ENCODE assay signal across 9 cellular contexts in the genomic region with DNA sequence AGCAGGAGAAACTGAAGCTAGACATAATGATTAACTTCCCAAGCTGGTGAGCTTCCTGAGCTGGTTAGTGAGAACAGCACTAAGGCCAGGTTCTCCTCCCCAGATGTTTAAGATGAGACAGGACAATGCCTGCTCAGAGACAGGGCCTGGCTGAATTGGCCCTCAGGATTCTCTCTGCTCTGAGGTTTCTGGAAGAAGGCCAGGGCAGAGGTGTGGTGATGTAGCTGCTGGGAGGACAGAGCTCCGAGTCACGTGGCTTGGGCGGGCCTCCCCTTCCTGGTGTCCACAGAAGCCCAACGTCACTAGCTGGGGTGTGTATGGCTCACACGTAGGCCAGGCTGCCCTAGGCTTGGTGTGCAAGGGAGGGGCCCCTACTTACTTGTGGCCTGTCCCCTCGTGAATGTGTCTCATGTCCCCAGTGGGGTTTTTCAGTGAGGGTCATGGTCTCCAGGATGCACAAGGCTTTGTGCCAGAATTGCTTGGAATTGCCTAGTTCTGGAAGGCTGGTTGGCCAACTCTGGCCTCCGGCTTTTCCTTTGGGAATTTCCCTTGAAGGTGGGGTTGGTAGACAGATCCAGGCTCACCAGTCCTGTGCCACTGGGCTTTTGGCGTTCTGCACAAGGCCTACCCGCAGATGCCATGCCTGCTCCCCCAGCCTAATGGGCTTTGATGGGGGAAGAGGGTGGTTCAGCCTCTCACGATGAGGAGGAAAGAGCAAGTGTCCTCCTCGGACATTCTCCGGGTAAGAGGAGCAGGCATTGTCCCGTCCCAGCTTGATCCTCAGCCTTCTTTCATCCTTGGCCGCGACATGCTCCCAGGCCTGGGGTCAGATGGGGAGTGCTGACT. TPM values are rescaled to one million over a fixed set of nuclear protein-coding genes. Genes with fewer than 3 reads are reported as not detected.
DNase-seq lines count a peak whose midpoint lies in the region; ATAC-seq lines count a peak whose summit lies in the region.
"Had no signal": no experiment of that assay in that cellular context is flagged by ENCODE, and none has a peak within 500 bp of the region (broad histone marks: within the 10 kb centered on the region; RNA-seq: fewer than 3 reads in every experiment).

No MANE protein-coding gene starts in this region.

- H3K27ac ChIP-seq in SJCRH30 (no peak overlapping the region), duodenal mucosa (ENCODE audit: low read depth, low read length) (peak overlapping the region; percentile 1), neuronal stem cell (replicated peaks; ENCODE audit: low read length) (no peak overlapping the region)

- H3K23ac ChIP-seq in neuronal stem cell (ENCODE audit: low read depth, low read length, poor library complexity): no peak overlapping the region

- H2BK120ac ChIP-seq in neuronal stem cell (ENCODE audit: low read depth, low read length): no peak overlapping the region

- H3K18ac ChIP-seq in neuronal stem cell (ENCODE audit: low read length): peak overlapping the region; percentile 54

- no peak overlapping the region for H2AFZ ChIP-seq in neuronal stem cell (ENCODE audit: low read length)

- H2AK5ac ChIP-seq in neuronal stem cell (ENCODE audit: low read depth, low read length): peak overlapping the region; percentile 51

- WGBS in neuronal stem cell (ENCODE audit: extremely low coverage in 2 of 2, insufficient read length in 2 of 2, insufficient replicate concordance in 1 of 2), 2 donors: no CpG with 5 or more reads among the region's 15 CpGs

- H3K36me3 ChIP-seq in SJCRH30: no peaks in the 10 kb centered on the region
- H3K36me3 ChIP-seq in duodenal mucosa (ENCODE audit: control insufficient read depth in 1 of 2, insufficient read depth in 2 of 2, low read length in 2 of 2): no peaks in the 10 kb centered on the region
- H3K36me3 ChIP-seq in neuronal stem cell (replicated peaks in 1 of 2; ENCODE audit: control insufficient read depth in 2 of 2, insufficient read depth in 2 of 2, low read length in 2 of 2): no peaks in the 10 kb centered on the region

- no peaks in the 10 kb centered on the region for H3K27me3 ChIP-seq in SJCRH30
- peaks cover 0 to 6% of the 10 kb centered on the region in 2 donors for H3K27me3 ChIP-seq in duodenal mucosa (ENCODE audit: control insufficient read depth in 1 of 2, insufficient read depth in 2 of 2, low read length in 2 of 2)
- peaks cover 2 to 45% (median 21%) of the 10 kb centered on the region in 3 experiments for H3K27me3 ChIP-seq in neuronal stem cell (ENCODE audit: control insufficient read depth in 3 of 3, insufficient read depth in 3 of 3, low read depth in 1 of 3, low read length in 3 of 3)

- no peaks in the 10 kb centered on the region for H3K79me1 ChIP-seq in neuronal stem cell (ENCODE audit: low read depth, low read length)

- DNase-seq in AG08396 (ENCODE audit: low spot score): peak; percentile 56
- DNase-seq in SJCRH30: peak; percentile 36 to 51
- no peak for DNase-seq in neuronal stem cell (ENCODE audit: low spot score)
- no peak for DNase-seq in G401 (ENCODE audit: low spot score)
- DNase-seq in occipital lobe (lab: John Stamatoyannopoulos, UW): no peak

- H4K91ac ChIP-seq in neuronal stem cell (ENCODE audit: low read depth, low read length, poor library complexity): no peak overlapping the region

- no peak overlapping the region for H3K4me2 ChIP-seq in neuronal stem cell (ENCODE audit: insufficient read depth, low read length, poor library complexity, severe bottlenecking)

- ATAC-seq in GM19023 (IDR thresholded peaks at IDR 0.05; ENCODE audit: unreplicated experiment) (peak; percentile 50), HG03097 (IDR thresholded peaks at IDR 0.05; ENCODE audit: low FRiP score, unreplicated experiment) (peak; percentile 32)

- peak overlapping the region; percentile 11 for H2BK15ac ChIP-seq in neuronal stem cell (ENCODE audit: low read length)

- H3K9me3 ChIP-seq in SJCRH30 (replicated peaks) (no peaks in the 10 kb centered on the region), duodenal mucosa (ENCODE audit: control insufficient read depth in 1 of 2, low read length in 2 of 2) (no peaks in the 10 kb centered on the region), neuronal stem cell (replicated peaks in 1 of 2; ENCODE audit: control insufficient read depth in 2 of 2, insufficient read depth in 1 of 2, low read depth in 1 of 2, low read length in 2 of 2) (peaks cover 0 to 1% of the 10 kb centered on the region in 2 donors)

- H3K4ac ChIP-seq in neuronal stem cell (ENCODE audit: low read length): no peak overlapping the region

- H2BK12ac ChIP-seq in neuronal stem cell (ENCODE audit: low read length): no peak overlapping the region

- no peak overlapping the region for H3K4me3 ChIP-seq in SJCRH30
- peak overlapping the region; percentile 3 to 11 for H3K4me3 ChIP-seq in duodenal mucosa (ENCODE audit: low read depth in 1 of 2, low read length in 2 of 2)
- H3K4me3 ChIP-seq in neuronal stem cell (ENCODE audit: low read length in 2 of 2): no peak overlapping the region

- in situ Hi-C loops in G401 (cut with HindIII; ENCODE audit: low sequenced_read_pairs): no loop called here

- H2BK5ac ChIP-seq in neuronal stem cell (ENCODE audit: low read length): no peak overlapping the region

- H3K4me1 ChIP-seq in SJCRH30: no peaks in the 10 kb centered on the region; the same call in 1 of the 2 replicates
- H3K4me1 ChIP-seq in duodenal mucosa (ENCODE audit: control insufficient read depth in 1 of 2, insufficient read depth in 2 of 2, low read length in 2 of 2): peaks cover 39 to 43% of the 10 kb centered on the region in 2 donors
- peaks cover 0 to 11% of the 10 kb centered on the region in 2 donors for H3K4me1 ChIP-seq in neuronal stem cell (ENCODE audit: control insufficient read depth in 2 of 2, insufficient read depth in 1 of 2, low read depth in 1 of 2, low read length in 2 of 2)

- peak overlapping the region; percentile 12 to 15 for H3K9ac ChIP-seq in duodenal mucosa (ENCODE audit: low read depth in 1 of 2, low read length in 2 of 2)
- H3K9ac ChIP-seq in neuronal stem cell (ENCODE audit: low read depth, low read length, poor library complexity): no peak overlapping the region

- no peak overlapping the region for H3K14ac ChIP-seq in neuronal stem cell (ENCODE audit: low read length)

- H4K8ac ChIP-seq in neuronal stem cell (ENCODE audit: low read depth, low read length): no peak overlapping the region

RNA-seq across cellular contexts. Expression of gene NOD2, which starts 3.4 kb away (rescaled TPM):
- not detected in 2 replicates for total RNA-seq in SJCRH30 (2014; rRNA removed; shearing (Covaris generic))
- 0.14 TPM for polyA plus RNA-seq in neuronal stem cell (2013, experiment 1 of 2)
- polyA plus RNA-seq in neuronal stem cell (2013, experiment 2 of 2): 0.06 TPM
- total RNA-seq in G401 (2014; rRNA removed; shearing (Covaris generic)): not detected in 2 replicates
- total RNA-seq in occipital lobe: 0.16 TPM

RNA-seq across cellular contexts. Expression of gene SNX20, which starts 15.7 kb away (rescaled TPM):
- total RNA-seq in SJCRH30 (2014; rRNA removed; shearing (Covaris generic)): not detected in 2 replicates
- not detected for polyA plus RNA-seq in neuronal stem cell (2013, experiment 1 of 2)
- not detected for polyA plus RNA-seq in neuronal stem cell (2013, experiment 2 of 2)
- total RNA-seq in G401 (2014; rRNA removed; shearing (Covaris generic)): not detected in 2 replicates
- total RNA-seq in occipital lobe: 0.16 TPM
- total RNA-seq: temporal lobe had no signal

RNA-seq across cellular contexts. Expression of gene CYLD, which starts 45.1 kb away (rescaled TPM):
- 13.9 and 14.0 TPM in 2 replicates for total RNA-seq in SJCRH30 (2014; rRNA removed; shearing (Covaris generic))
- 5.4 TPM for polyA plus RNA-seq in neuronal stem cell (2013, experiment 1 of 2)
- 5.6 TPM for polyA plus RNA-seq in neuronal stem cell (2013, experiment 2 of 2)
- 4.5 and 6.0 TPM in 2 replicates for total RNA-seq in G401 (2014; rRNA removed; shearing (Covaris generic))
- 51.2 TPM for total RNA-seq in occipital lobe

Comparison
In these comparisons a context has a peak if more than half of its experiments do, and no peak if none do; other contexts are left out.
1. DNase-seq: peak in AG08396 (single experiment) and SJCRH30 (2 of 2); none in neuronal stem cell (single experiment), G401 (single experiment) and occipital lobe (single experiment).
2. H3K4me3 ChIP-seq: peak in duodenal mucosa (2 of 2); none in SJCRH30 (single experiment) and neuronal stem cell (0 of 2).